Comparison of ENCODE assay signal across 9 cellular contexts in genomic region chr10:92544296-92544695, GRCh38. TPM values are rescaled to one million over a fixed set of nuclear protein-coding genes. Genes with fewer than 3 reads are reported as not detected.
DNase-seq lines count a peak whose midpoint lies in the region; ATAC-seq, FAIRE-seq and TF ChIP-seq lines count a peak whose summit lies in the region.
"Had no signal": no experiment of that assay in that cellular context is flagged by ENCODE, and none has a peak within 500 bp of the region (broad histone marks: within the 10 kb centered on the region; RNA-seq: fewer than 3 reads in every experiment).

No MANE protein-coding gene starts in this region.

- no peak for DNase-seq in GM18507 (ENCODE audit: extremely low spot score, insufficient read length, low read depth)
- DNase-seq in LHCN-M2 (ENCODE audit: low read depth) = peak; percentile 55
- DNase-seq in UCSD-AML1 (lab: John Stamatoyannopoulos, UW; ENCODE audit: unreplicated experiment) = peak; percentile 19
- DNase-seq in lower lobe of right lung = no peak
- no peak for DNase-seq in stimulated activated CD4-positive, alpha-beta T cell treated with anti-CD3 and anti-CD28 coated beads, Interleukin-4, amount 100 ng/mL, for 4 hours
- DNase-seq in stimulated activated CD8-positive, alpha-beta memory T cell treated with anti-CD3 and anti-CD28 coated beads, Interleukin-4, amount 100 ng/mL, for 48 hours = no peak
- no peak for DNase-seq in T1000 (lab: John Stamatoyannopoulos, UW)
- no peak for DNase-seq in activated gamma-delta T cell treated with Interleukin-2 at 50 U/mL for 16 hours
- DNase-seq: psoas muscle had no signal

- H3K27ac ChIP-seq in lower lobe of right lung = no peak overlapping the region
- H3K27ac ChIP-seq: psoas muscle had no signal

- intact Hi-C loops in lower lobe of right lung (cut with DNase I) = no loop called here

- peaks cover 9% of the 10 kb centered on the region for H3K36me3 ChIP-seq in lower lobe of right lung

- TF ChIP-seq CTCF in lower lobe of right lung (IDR thresholded peaks at IDR 0.05) = no peak

- H3K9me3 ChIP-seq in lower lobe of right lung = no peaks in the 10 kb centered on the region
- H3K9me3 ChIP-seq: psoas muscle had no signal

- H3K27me3 ChIP-seq in lower lobe of right lung (ENCODE audit: low read depth) = no peaks in the 10 kb centered on the region

- peaks cover 11% of the 10 kb centered on the region for H3K4me1 ChIP-seq in lower lobe of right lung
- H3K4me1 ChIP-seq: psoas muscle had no signal

- FAIRE-seq in GM18507 (lab: Jason Lieb, UNC) = peak; percentile 45

- peak; percentile 66 to 71 for ATAC-seq in lower lobe of right lung
- ATAC-seq: psoas muscle had no signal

- H3K4me3 ChIP-seq in lower lobe of right lung = no peak overlapping the region
- H3K4me3 ChIP-seq: psoas muscle had no signal

RNA-seq across cellular contexts. Expression of gene IDE, which starts 29.6 kb away (rescaled TPM):
- total RNA-seq in LHCN-M2 (2014; rRNA removed) (25.3 and 27.0 TPM in 2 replicates), lower lobe of right lung (26.3 TPM)
- polyA plus RNA-seq in LHCN-M2 (2012) = 9.2 TPM

RNA-seq across cellular contexts. Expression of gene KIF11, which starts 48.6 kb away (rescaled TPM):
- total RNA-seq in LHCN-M2 (2014; rRNA removed) = 61.3 and 66.2 TPM in 2 replicates
- 8.7 TPM for polyA plus RNA-seq in LHCN-M2 (2012)
- 1.8 TPM for total RNA-seq in lower lobe of right lung

Comparison
In these comparisons a context has a peak if more than half of its experiments do, and no peak if none do; other contexts are left out.
1. DNase-seq: peak in LHCN-M2 (single experiment) and UCSD-AML1 (single experiment); none in GM18507 (single experiment), lower lobe of right lung (single experiment), stimulated activated CD4-positive, alpha-beta T cell treated with anti-CD3 and anti-CD28 coated beads, Interleukin-4, amount 100 ng/mL, for 4 hours (0 of 2), stimulated activated CD8-positive, alpha-beta memory T cell treated with anti-CD3 and anti-CD28 coated beads, Interleukin-4, amount 100 ng/mL, for 48 hours (single experiment), T1000 (single experiment) and activated gamma-delta T cell treated with Interleukin-2 at 50 U/mL for 16 hours (single experiment).
2. RNA of gene KIF11, which starts 48.6 kb away (total RNA-seq): 61.3 to 66.2 TPM in LHCN-M2; 1.8 TPM in lower lobe of right lung (single experiment); every median in the first group is over 10 times any median in the second.